In the genomic region with DNA sequence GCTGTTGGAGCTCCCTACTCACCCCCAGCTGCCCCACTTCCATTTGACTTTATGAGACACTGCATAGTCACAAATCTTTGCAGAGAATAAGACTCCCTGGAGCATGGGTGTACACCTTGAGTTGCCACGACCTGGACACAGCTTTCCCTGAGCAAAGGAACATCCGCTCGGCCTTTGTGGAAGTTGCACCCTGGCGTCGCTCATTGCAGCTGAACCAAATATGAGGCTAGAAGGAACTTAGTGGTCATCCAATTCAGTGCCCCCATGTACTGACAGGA, we compare ENCODE assay signal across 27 cellular contexts.
"Had no signal": no experiment of that assay in that cellular context is flagged by ENCODE, and none has a peak within 500 bp of the region (broad histone marks: within the 10 kb centered on the region; RNA-seq: fewer than 3 reads in every experiment).

No MANE protein-coding gene starts in this region.

- H3K36me3 Mint-ChIP-seq: activated CD4-positive, alpha-beta memory T cell treated with anti-CD3 and anti-CD28 coated beads for 36 hours; activated naive CD8-positive, alpha-beta T cell treated with anti-CD3 and anti-CD28 coated beads, Interleukin-2, amount 10 ng/mL, durations not matched to agents 7 days and 5 days; mesothelial cell of epicardium; natural killer cell had no signal

- H3K27ac ChIP-seq: breast epithelium, colonic mucosa, epithelial cell of prostate, gastroesophageal sphincter, left ventricle myocardium inferior, right lobe of liver, skin epidermis, thoracic aorta, upper lobe of left lung had no signal

- H3K27me3 ChIP-seq: breast epithelium, colonic mucosa, right lobe of liver, upper lobe of left lung had no signal

- H3K9me3 ChIP-seq: breast epithelium, colonic mucosa, gastroesophageal sphincter, left ventricle myocardium inferior, right lobe of liver, thoracic aorta, upper lobe of left lung had no signal

- H3K4me3 ChIP-seq: breast epithelium, colonic mucosa, gastroesophageal sphincter, left ventricle myocardium inferior, right lobe of liver, skin epidermis, thoracic aorta, upper lobe of left lung had no signal

- ATAC-seq: gastroesophageal sphincter, natural killer cell, right lobe of liver had no signal

- H3K4me1 ChIP-seq: breast epithelium, colonic mucosa, gastroesophageal sphincter, right lobe of liver had no signal

- H3K27ac Mint-ChIP-seq: activated CD4-positive, alpha-beta memory T cell treated with anti-CD3 and anti-CD28 coated beads for 36 hours; activated naive CD4-positive, alpha-beta T cell treated with anti-CD3 and anti-CD28 coated beads for 36 hours; activated naive CD8-positive, alpha-beta T cell treated with anti-CD3 and anti-CD28 coated beads, Interleukin-2, amount 10 ng/mL, durations not matched to agents 7 days and 5 days; endodermal cell; mesothelial cell of epicardium; natural killer cell had no signal

- H3K36me3 ChIP-seq: breast epithelium, colonic mucosa, gastroesophageal sphincter, left ventricle myocardium inferior, right lobe of liver, thoracic aorta, upper lobe of left lung had no signal

- DNase-seq: activated CD4-positive, alpha-beta memory T cell treated with anti-CD3 and anti-CD28 coated beads for 36 hours; activated CD4-positive, alpha-beta T cell treated with anti-CD3 and anti-CD28 coated beads for 4 hours; activated CD4-positive, CD25-positive, alpha-beta regulatory T cell; activated effector memory CD4-positive, alpha-beta T cell treated with Interleukin-2 at 50 U/mL for 16 hours; activated naive CD4-positive, alpha-beta T cell treated with anti-CD3 and anti-CD28 coated beads for 36 hours; activated naive CD8-positive, alpha-beta T cell treated with anti-CD3 and anti-CD28 coated beads, Interleukin-2, amount 10 ng/mL, durations not matched to agents 7 days and 5 days; activated T-cell treated with anti-CD3 and anti-CD28 coated beads, Interleukin-2, amount 50 U/mL, for 48 hours; amniotic stem cell; colonic mucosa; endodermal cell; head of caudate nucleus; hypothalamus; left ventricle myocardium inferior; natural killer cell; nucleus accumbens; posterior cingulate gyrus; right lobe of liver; stimulated activated CD8-positive, alpha-beta memory T cell treated with anti-CD3 and anti-CD28 coated beads, Interleukin-4, amount 100 ng/mL, for 48 hours; stimulated activated naive CD4-positive, alpha-beta T cell treated with Interleukin-2 at 50 U/mL for 16 hours; T1000; upper lobe of left lung had no signal

- H3K4me3 Mint-ChIP-seq: activated CD4-positive, alpha-beta memory T cell treated with anti-CD3 and anti-CD28 coated beads for 36 hours; activated naive CD4-positive, alpha-beta T cell treated with anti-CD3 and anti-CD28 coated beads for 36 hours; activated naive CD8-positive, alpha-beta T cell treated with anti-CD3 and anti-CD28 coated beads, Interleukin-2, amount 10 ng/mL, durations not matched to agents 7 days and 5 days; endodermal cell; mesothelial cell of epicardium; natural killer cell had no signal

- H3K9me3 Mint-ChIP-seq: activated CD4-positive, alpha-beta memory T cell treated with anti-CD3 and anti-CD28 coated beads for 36 hours; activated naive CD4-positive, alpha-beta T cell treated with anti-CD3 and anti-CD28 coated beads for 36 hours; activated naive CD8-positive, alpha-beta T cell treated with anti-CD3 and anti-CD28 coated beads, Interleukin-2, amount 10 ng/mL, durations not matched to agents 7 days and 5 days; endodermal cell; mesothelial cell of epicardium; natural killer cell had no signal
